In the genomic region with DNA sequence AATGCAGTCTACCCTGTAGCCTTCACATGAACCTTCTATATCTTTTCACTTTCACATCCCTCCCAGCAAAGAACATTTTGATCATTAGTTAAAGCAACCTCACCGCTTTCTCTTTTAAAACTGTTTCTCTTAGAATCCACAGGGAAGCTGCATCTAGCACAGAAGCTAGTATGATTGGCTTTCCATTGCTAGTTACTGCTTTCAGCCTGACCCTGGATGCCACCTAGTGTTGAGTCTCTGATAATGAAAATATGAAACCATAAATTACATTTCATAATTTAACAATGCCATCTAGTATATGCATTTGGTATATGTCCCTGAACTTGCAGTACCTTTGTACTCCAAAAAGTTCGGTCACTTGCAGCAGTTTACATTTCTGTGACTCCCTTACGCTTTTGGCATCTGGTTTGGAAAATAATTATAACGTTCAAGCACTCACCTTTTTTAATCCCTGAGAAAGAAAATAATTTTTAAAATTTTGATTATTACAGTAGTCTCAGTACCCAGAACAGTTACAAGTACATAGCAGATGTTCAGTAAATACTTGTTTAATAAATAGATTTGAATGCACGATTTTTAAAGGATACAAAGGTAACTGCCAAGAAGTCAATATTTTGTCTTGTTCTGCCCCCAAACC, we compare ENCODE assay signal across 8 cellular contexts. TPM values are rescaled to one million over a fixed set of nuclear protein-coding genes. Genes with fewer than 3 reads are reported as not detected.
A peak's percentile ranks its signal among the peaks of the same experiment; 100 is the strongest.
DNase-seq lines count a peak whose midpoint lies in the region; ATAC-seq and TF ChIP-seq lines count a peak whose summit lies in the region.

No MANE protein-coding gene starts in this region.

- no peaks in the 10 kb centered on the region for H3K36me3 Mint-ChIP-seq in type B pancreatic cell

- no peaks in the 10 kb centered on the region for H3K4me1 ChIP-seq in RWPE2 (ENCODE audit: insufficient read depth, poor library complexity, severe bottlenecking)

- H3K27me3 ChIP-seq in RWPE2 (ENCODE audit: insufficient read depth, poor library complexity, severe bottlenecking), result no peaks in the 10 kb centered on the region

- TF ChIP-seq CTCF in RWPE2 (IDR thresholded peaks at IDR 0.05; ENCODE audit: poor library complexity, severe bottlenecking), result peak; percentile 91
- peak; percentile 77 for TF ChIP-seq CTCF in type B pancreatic cell (conservative IDR thresholded peaks at IDR 0.05)

- no peaks in the 10 kb centered on the region for H3K9me3 ChIP-seq in RWPE2 (ENCODE audit: severe bottlenecking)

- no peak overlapping the region for H3K27ac ChIP-seq in RWPE2 (ENCODE audit: poor library complexity, severe bottlenecking)

- no peak overlapping the region for H3K27ac Mint-ChIP-seq in type B pancreatic cell

- ATAC-seq in GM21576 (IDR thresholded peaks at IDR 0.05; ENCODE audit: unreplicated experiment) (peak; percentile 91), RWPE2 (ENCODE audit: low read depth) (peak; percentile 79)

- no peak overlapping the region for H3K4me3 Mint-ChIP-seq in type B pancreatic cell

- peaks cover 17% of the 10 kb centered on the region; the same call in 1 of the 2 replicates for H3K36me3 ChIP-seq in RWPE2 (ENCODE audit: low read depth)

- H3K4me3 ChIP-seq in RWPE2 (ENCODE audit: severe bottlenecking), result no peak overlapping the region

- peaks cover 5% of the 10 kb centered on the region for H3K4me1 Mint-ChIP-seq in type B pancreatic cell (ENCODE audit: unreplicated experiment)

- H3K9me3 Mint-ChIP-seq in type B pancreatic cell, result no peaks in the 10 kb centered on the region

- no peaks in the 10 kb centered on the region for H3K27me3 Mint-ChIP-seq in type B pancreatic cell

- peak; percentile 63 for DNase-seq in activated effector memory CD4-positive, alpha-beta T cell treated with anti-CD3 and anti-CD28 coated beads, Interleukin-2, amount 50 U/mL, for 16 hours
- no peak for DNase-seq in activated effector memory CD4-positive, alpha-beta T cell treated with Interleukin-2 at 50 U/mL for 16 hours
- DNase-seq in HT-29 (ENCODE audit: low spot score), result peak; percentile 64
- DNase-seq in RWPE2 (ENCODE audit: low spot score), result no peak
- peak; percentile 62 for DNase-seq in cerebellar cortex (ENCODE audit: low spot score)
- peak; percentile 43 for DNase-seq in left kidney (ENCODE audit: low read depth, low spot score)
- no peak for DNase-seq in type B pancreatic cell (ENCODE audit: extremely low spot score, unreplicated experiment)

RNA-seq across cellular contexts. Expression of a gene that starts 22.7 kb away (rescaled TPM):
- total RNA-seq in HT-29 (2014; rRNA removed; shearing (Covaris generic)), result 7.5 and 11.8 TPM in 2 replicates
- total RNA-seq in type B pancreatic cell (ENCODE audit: low replicate concordance), result 41.4 and 55.8 TPM in 2 replicates

RNA-seq across cellular contexts. Expression of a gene that starts 24.0 kb away (rescaled TPM):
- total RNA-seq in HT-29 (2014; rRNA removed; shearing (Covaris generic)), result 3.6 and 5.0 TPM in 2 replicates
- total RNA-seq in type B pancreatic cell (ENCODE audit: low replicate concordance), result 6.8 and 7.4 TPM in 2 replicates

RNA-seq across cellular contexts. Expression of a gene that starts 43.1 kb away (rescaled TPM):
- total RNA-seq in HT-29 (2014; rRNA removed; shearing (Covaris generic)), result 2.3 and 2.7 TPM in 2 replicates
- 34.2 and 40.5 TPM in 2 replicates for total RNA-seq in type B pancreatic cell (ENCODE audit: low replicate concordance)

Comparison
In these comparisons a context has a peak if more than half of its experiments do, and no peak if none do; other contexts are left out.
1. DNase-seq: peak in activated effector memory CD4-positive, alpha-beta T cell treated with anti-CD3 and anti-CD28 coated beads, Interleukin-2, amount 50 U/mL, for 16 hours (single experiment), HT-29 (single experiment), cerebellar cortex (single experiment) and left kidney (single experiment); none in activated effector memory CD4-positive, alpha-beta T cell treated with Interleukin-2 at 50 U/mL for 16 hours (single experiment), RWPE2 (single experiment) and type B pancreatic cell (single experiment).